In the genomic region with DNA sequence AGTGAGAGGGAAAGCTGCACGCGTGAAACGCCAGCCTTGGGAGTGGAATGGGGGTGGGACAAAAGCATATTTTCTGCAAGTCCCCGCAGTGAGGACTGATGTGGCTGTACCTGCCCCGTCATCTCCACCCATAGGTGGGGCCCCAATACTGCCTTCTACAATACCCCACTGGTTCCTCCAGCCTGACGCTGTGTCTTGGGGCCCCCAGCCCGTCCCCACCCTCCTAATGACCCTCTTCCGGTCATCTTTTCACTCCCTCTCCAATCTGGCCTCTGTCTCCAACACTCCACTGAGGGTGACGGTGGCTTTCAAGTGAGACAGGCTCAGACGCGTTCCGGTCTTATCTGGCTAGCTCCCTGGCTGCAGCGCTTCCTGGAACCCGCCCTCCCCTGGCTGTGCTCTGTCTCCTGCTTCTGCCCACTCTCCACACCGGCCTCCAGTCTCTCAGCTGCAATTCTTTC, we compare ENCODE assay signal across 9 cellular contexts.
DNase-seq lines count a peak whose midpoint lies in the region; ATAC-seq and TF ChIP-seq lines count a peak whose summit lies in the region.
"Had no signal": no experiment of that assay in that cellular context is flagged by ENCODE, and none has a peak within 500 bp of the region (broad histone marks: within the 10 kb centered on the region; RNA-seq: fewer than 3 reads in every experiment).

No MANE protein-coding gene starts in this region.

- ATAC-seq in memory B cell (ENCODE audit: low read depth): peak; percentile 75
- no peak for ATAC-seq in GM18909 (IDR thresholded peaks at IDR 0.05; ENCODE audit: poor library complexity, unreplicated experiment)

- intact Hi-C loops in dorsolateral prefrontal cortex (cut with DNase I): no loop called here

- H3K36me3 Mint-ChIP-seq in memory B cell: no peaks in the 10 kb centered on the region

- POLR2A ChIA-PET in AG04450 (lab: Yijun Ruan, JAX): no interaction called here

- no peaks in the 10 kb centered on the region for H3K27me3 Mint-ChIP-seq in memory B cell

- no peaks in the 10 kb centered on the region for H3K27me3 ChIP-seq in AG04450 (ENCODE audit: control insufficient read depth, insufficient read depth, low read length)
- H3K27me3 ChIP-seq in dorsolateral prefrontal cortex: no peaks in the 10 kb centered on the region

- H3K27ac Mint-ChIP-seq in memory B cell: peak overlapping the region; percentile 81

- no peak overlapping the region for H3K27ac ChIP-seq in AG04450 (ENCODE audit: low read depth, low read length)
- H3K27ac ChIP-seq in dorsolateral prefrontal cortex: peak overlapping the region in 48 of 59 donors; percentile 2 to 98 (median 64)

- TF ChIP-seq CTCF in AG04450 (IDR thresholded peaks at IDR 0.05; ENCODE audit: low read depth, low read length) (no peak), dorsolateral prefrontal cortex (IDR thresholded peaks at IDR 0.05 in 54 of 56, conservative IDR thresholded peaks at IDR 0.05 in 2 of 56; ENCODE audit: low read depth in 1 of 56, partially characterized antibody in 56 of 56) (no peak)

- H3K9me3 ChIP-seq in AG04450 (ENCODE audit: control insufficient read depth, insufficient read depth, low read length): no peaks in the 10 kb centered on the region

- no peak for DNase-seq in AG04450 (ENCODE audit: low read depth, low spot score)
- peak; percentile 27 for DNase-seq in NCI-H226
- DNase-seq in dorsolateral prefrontal cortex: peak in 4 of 10 donors; percentile 43 to 65 (median 56)
- no peak for DNase-seq in memory B cell (ENCODE audit: low spot score in 2 of 2)
- no peak for DNase-seq in NCI-H1930 (lab: John Stamatoyannopoulos, UW)
- no peak for DNase-seq in G401 (ENCODE audit: low spot score)
- DNase-seq in activated CD4-positive, CD25-positive, alpha-beta regulatory T cell treated with anti-CD3 and anti-CD28 coated beads, Interleukin-2, amount 50 U/mL, for 72 hours: no peak
- DNase-seq: AML-193 had no signal

- no peaks in the 10 kb centered on the region for H3K9me3 Mint-ChIP-seq in memory B cell

- H3K4me3 Mint-ChIP-seq in memory B cell: peak overlapping the region; percentile 36

- in situ Hi-C loops in G401 (cut with HindIII; ENCODE audit: low sequenced_read_pairs): no loop called here

- H3K4me1 Mint-ChIP-seq in memory B cell: peaks cover 39% of the 10 kb centered on the region

- CTCF ChIA-PET in AG04450 (lab: Charles Lee): interaction anchor here (0.9 to 1.9 kb wide), 2 partner anchors 9 to 156 kb away, joined by 3 to 6 read pairs; no protein-coding TSS in a partner anchor

- H3K4me3 ChIP-seq in AG04450 (ENCODE audit: low read depth, low read length) (peak overlapping the region; percentile 20; the same call in 1 of the 2 replicates), dorsolateral prefrontal cortex (peak overlapping the region in 7 of 59 donors; percentile 2 to 36 (median 8))
